Comparison of ENCODE assay signal across 8 cellular contexts in genomic region chr3:107206141-107206540, GRCh38.
A peak's percentile ranks its signal among the peaks of the same experiment; 100 is the strongest.
DNase-seq lines count a peak whose midpoint lies in the region; ATAC-seq, FAIRE-seq and TF ChIP-seq lines count a peak whose summit lies in the region.

No MANE protein-coding gene starts in this region.

- TF ChIP-seq EP300 in K562 (IDR thresholded peaks at IDR 0.05; ENCODE audit: low read length), result no peak

- CTCF ChIA-PET in K562 (lab: Yijun Ruan, JAX; ENCODE audit: low intra/inter-chr PET ratio), result no interaction called here

- H3K27ac ChIP-seq in K562 (ENCODE audit: extremely low read depth, low read depth, low read length) (no peak overlapping the region), vagina (no peak overlapping the region)

- H3K9me3 ChIP-seq in K562 (replicated peaks; ENCODE audit: control insufficient read depth, insufficient read depth, low read depth, low read length), result no peaks in the 10 kb centered on the region
- no peaks in the 10 kb centered on the region for H3K9me3 ChIP-seq in vagina

- no peak overlapping the region for H3K4me2 ChIP-seq in K562 (ENCODE audit: insufficient read depth, low read length)

- peak; percentile 30 to 55; a peak in 2 of 4 replicates for TF ChIP-seq RAD21 in K562 (CRISPR knock-in tag; conservative IDR thresholded peaks at IDR 0.05 in 1 of 2, IDR thresholded peaks at IDR 0.05 in 1 of 2)

- no peaks in the 10 kb centered on the region for H3K9me1 ChIP-seq in K562 (ENCODE audit: control insufficient read depth, insufficient read depth, low read length)

- H3K79me2 ChIP-seq in K562 (ENCODE audit: control insufficient read depth, insufficient read depth, low read length), result no peaks in the 10 kb centered on the region

- intact Hi-C loops in K562 (cut with micrococcal nuclease) (no loop called here), vagina (cut with DNase I) (no loop called here)

- BruUV-seq in K562 (replicated peaks; lab: Mats Ljungman, UMichigan), result no TSS peak

- no peaks in the 10 kb centered on the region for H3K27me3 ChIP-seq in K562 (ENCODE audit: control insufficient read depth in 2 of 2, insufficient read depth in 2 of 2, low read length in 2 of 2)
- H3K27me3 ChIP-seq in vagina, result no peaks in the 10 kb centered on the region

- FAIRE-seq in K562 (lab: Jason Lieb, UNC), result no peak

- H4K20me1 ChIP-seq in K562 (replicated peaks; ENCODE audit: control insufficient read depth, insufficient read depth, low read length), result no peaks in the 10 kb centered on the region

- in situ Hi-C loops in K562 (cut with MboI), result no loop called here

- WGBS in K562 (ENCODE audit: insufficient coverage, low coverage, missing lambda C conversion rate), result 0% methylated on average over 1 of the region's 1 CpG

- H3K4me1 ChIP-seq in K562 (replicated peaks in 1 of 2; ENCODE audit: control insufficient read depth in 2 of 2, insufficient read depth in 2 of 2, low read length in 2 of 2) (no peaks in the 10 kb centered on the region), vagina (peaks cover 22% of the 10 kb centered on the region)

- H2AFZ ChIP-seq in K562 (ENCODE audit: low read depth, low read length), result no peak overlapping the region

- DNase-seq in AML-193 (lab: John Stamatoyannopoulos, UW) (peak; percentile 28 to 49), NCI-H1694 (lab: John Stamatoyannopoulos, UW) (peak; percentile 31), K562 (ENCODE audit: extremely low read depth in 1 of 4, low spot score in 3 of 4) (peak; percentile 36 to 50 (median 40)), lung microvascular endothelial cell (ENCODE audit: low read depth in 2 of 2) (peak; percentile 57 to 66), vagina (ENCODE audit: extremely low spot score in 2 of 2) (no peak), ecto neural progenitor cell (ENCODE audit: low spot score) (no peak)

- H3K9ac ChIP-seq in K562 (ENCODE audit: insufficient read depth in 1 of 2, low read depth in 2 of 2, low read length in 2 of 2), result no peak overlapping the region

- POLR2A ChIA-PET in K562 (lab: Yijun Ruan, JAX), result no interaction called here

- H3K36me3 ChIP-seq in K562 (ENCODE audit: control insufficient read depth, insufficient read depth, low read length) (no peaks in the 10 kb centered on the region), vagina (no peaks in the 10 kb centered on the region)

- ATAC-seq in GM18498 (IDR thresholded peaks at IDR 0.05; ENCODE audit: unreplicated experiment) (peak; percentile 41), K562 (peak; percentile 79), GM19328 (IDR thresholded peaks at IDR 0.05; ENCODE audit: unreplicated experiment) (no peak)

- H3K4me3 ChIP-seq in K562 (no peak overlapping the region), vagina (no peak overlapping the region)

- peak; percentile 36 to 53 (median 52); a peak in 5 of 6 replicates for TF ChIP-seq CTCF in K562 (IDR thresholded peaks at IDR 0.05 in 2 of 3, conservative IDR thresholded peaks at IDR 0.05 in 1 of 3; ENCODE audit: insufficient read depth in 2 of 3, low read depth in 1 of 3, low read length in 3 of 3)
- TF ChIP-seq CTCF in vagina (IDR thresholded peaks at IDR 0.05), result no peak

- no peak for TF ChIP-seq POLR2A in K562 (conservative IDR thresholded peaks at IDR 0.05)
- no peak for TF ChIP-seq POLR2A in vagina (IDR thresholded peaks at IDR 0.05)

TF ChIP-seq in K562, 482 proteins besides CTCF, POLR2A, EP300 and RAD21:
- TF ChIP-seq MTF1 (CRISPR knock-in tag; IDR thresholded peaks at IDR 0.05; ENCODE audit: borderline replicate concordance), result no peak
- no peak for TF ChIP-seq THRAP3 (IDR thresholded peaks at IDR 0.05; ENCODE audit: borderline replicate concordance)
- peak; percentile 34 for TF ChIP-seq CTCFL (IDR thresholded peaks at IDR 0.05; ENCODE audit: borderline replicate concordance, insufficient read depth, low read depth, low read length, poor library complexity, severe bottlenecking)
- no peak for TF ChIP-seq HLTF (IDR thresholded peaks at IDR 0.05)

Comparison
In these comparisons a context has a peak if more than half of its experiments do, and no peak if none do; other contexts are left out.
1. DNase-seq: peak in AML-193 (2 of 2), NCI-H1694 (single experiment), K562 (4 of 4) and lung microvascular endothelial cell (2 of 2); none in vagina (0 of 2) and ecto neural progenitor cell (single experiment).
2. CTCF ChIP-seq: peak in K562 (3 of 3); none in vagina (0 of 3).